ENCODE assay signal across 12 cellular contexts in the genomic region with DNA sequence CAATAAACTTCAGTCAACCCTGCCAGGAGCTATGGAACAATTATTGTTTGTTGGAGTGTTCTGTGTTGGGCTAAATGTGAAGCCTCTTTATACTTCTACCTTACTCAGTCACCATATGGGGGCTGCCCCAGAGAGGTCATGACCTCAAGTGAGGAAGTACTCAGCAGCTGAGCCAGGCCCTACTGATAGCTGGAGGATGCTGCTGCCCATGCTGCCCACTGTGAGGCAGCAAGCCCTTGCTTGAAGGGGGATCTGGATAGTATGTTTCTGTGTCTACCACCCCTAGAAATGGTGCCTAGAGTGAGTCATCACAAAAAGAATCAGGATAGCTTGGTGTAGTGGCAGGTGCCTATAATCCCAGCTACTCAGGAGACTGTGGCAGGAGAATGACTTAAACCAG. TPM values are rescaled to one million over a fixed set of nuclear protein-coding genes. Genes with fewer than 3 reads are reported as not detected.
DNase-seq lines count a peak whose midpoint lies in the region; ATAC-seq lines count a peak whose summit lies in the region.
"Had no signal": no experiment of that assay in that cellular context is flagged by ENCODE, and none has a peak within 500 bp of the region (broad histone marks: within the 10 kb centered on the region; RNA-seq: fewer than 3 reads in every experiment).

No MANE protein-coding gene starts in this region.

- peak overlapping the region; percentile 2 for H3K27ac ChIP-seq in naive thymus-derived CD4-positive, alpha-beta T cell (ENCODE audit: low read depth, low read length)
- no peak overlapping the region for H3K27ac ChIP-seq in aorta (ENCODE audit: low read depth in 1 of 2, low read length in 2 of 2)
- H3K27ac ChIP-seq: right atrium auricular region had no signal

- in situ Hi-C loops in KBM-7 (cut with MboI; ENCODE audit: low pct_unique_long_range_greater_than_20kb, low sequenced_read_pairs), result no loop called here

- POLR2A ChIA-PET in naive thymus-derived CD4-positive, alpha-beta T cell (lab: Charles Lee), result interaction anchor here (0.7 to 1.2 kb wide), 2 partner anchors 11 to 1695 kb away, joined by 3 to 4 read pairs; no protein-coding TSS in a partner anchor

- H3K9me3 ChIP-seq in naive thymus-derived CD4-positive, alpha-beta T cell (ENCODE audit: control insufficient read depth in 2 of 3, low read length in 3 of 3), result no peaks in the 10 kb centered on the region
- H3K9me3 ChIP-seq in aorta (ENCODE audit: control insufficient read depth, low read length), result no peaks in the 10 kb centered on the region
- H3K9me3 ChIP-seq: right atrium auricular region had no signal

- H3K4me1 ChIP-seq in naive thymus-derived CD4-positive, alpha-beta T cell (ENCODE audit: control insufficient read depth in 2 of 2, insufficient read depth in 2 of 2, low read length in 2 of 2), result peaks cover 5% of the 10 kb centered on the region in 2 donors
- H3K4me1 ChIP-seq in aorta (ENCODE audit: control insufficient read depth in 1 of 2, insufficient read depth in 2 of 2, low read length in 2 of 2), result no peaks in the 10 kb centered on the region

- H3K4me3 ChIP-seq in naive thymus-derived CD4-positive, alpha-beta T cell (ENCODE audit: low read length), result no peak overlapping the region
- no peak overlapping the region for H3K4me3 ChIP-seq in aorta (ENCODE audit: low read length in 2 of 2)
- H3K4me3 ChIP-seq: right atrium auricular region had no signal

- CTCF ChIA-PET in naive thymus-derived CD4-positive, alpha-beta T cell (lab: Charles Lee), result interaction anchor here (0.7 to 0.8 kb wide), 2 partner anchors 16 to 621 kb away, joined by 3 read pairs; no protein-coding TSS in a partner anchor

- DNase-seq in KBM-7 (peak; percentile 21), aorta (no peak), iPS-NIHi11 (ENCODE audit: low spot score) (no peak), epidermal melanocyte (ENCODE audit: insufficient read length, low spot score) (no peak), T-helper 9 cell (no peak)
- DNase-seq in naive thymus-derived CD4-positive, alpha-beta T cell, result no peak
- DNase-seq: DND-41, NCI-H1930 had no signal

- H3K36me3 Mint-ChIP-seq in naive thymus-derived CD4-positive, alpha-beta T cell, result peaks cover 0 to 5% (median 0%) of the 10 kb centered on the region in 5 donors

- H3K9me3 Mint-ChIP-seq in naive thymus-derived CD4-positive, alpha-beta T cell, result peaks cover 0 to 2% (median 0%) of the 10 kb centered on the region in 11 donors

- H3K27ac Mint-ChIP-seq in naive thymus-derived CD4-positive, alpha-beta T cell, result peak overlapping the region in 7 of 9 donors; percentile 7 to 53 (median 28)

- no peak overlapping the region for H3K4me3 Mint-ChIP-seq in naive thymus-derived CD4-positive, alpha-beta T cell

- H3K36me3 ChIP-seq in naive thymus-derived CD4-positive, alpha-beta T cell (ENCODE audit: control insufficient read depth in 2 of 3, insufficient read depth in 3 of 3, low read length in 3 of 3), result no peaks in the 10 kb centered on the region
- H3K36me3 ChIP-seq in aorta (ENCODE audit: control insufficient read depth in 1 of 2, insufficient read depth in 2 of 2, low read length in 1 of 2), result no peaks in the 10 kb centered on the region
- H3K36me3 ChIP-seq: right atrium auricular region had no signal

- no peaks in the 10 kb centered on the region for H3K27me3 ChIP-seq in naive thymus-derived CD4-positive, alpha-beta T cell (ENCODE audit: control insufficient read depth in 2 of 2, insufficient read depth in 2 of 2, low read length in 2 of 2)
- H3K27me3 ChIP-seq in aorta (ENCODE audit: control insufficient read depth in 1 of 2, insufficient read depth in 2 of 2, low read length in 1 of 2), result no peaks in the 10 kb centered on the region
- H3K27me3 ChIP-seq: right atrium auricular region had no signal

- H3K4me1 Mint-ChIP-seq in naive thymus-derived CD4-positive, alpha-beta T cell, result peaks cover 6 to 33% (median 24%) of the 10 kb centered on the region in 7 donors

- H3K27me3 Mint-ChIP-seq in naive thymus-derived CD4-positive, alpha-beta T cell, result no peaks in the 10 kb centered on the region

- ATAC-seq in GM18520 (IDR thresholded peaks at IDR 0.05; ENCODE audit: unreplicated experiment) (peak; percentile 42), GM21717 (IDR thresholded peaks at IDR 0.05; ENCODE audit: unreplicated experiment) (peak; percentile 45), aorta (ENCODE audit: low FRiP score) (no peak)
- no peak for ATAC-seq in naive thymus-derived CD4-positive, alpha-beta T cell
- ATAC-seq: left lobe of liver had no signal

- intact Hi-C loops in naive thymus-derived CD4-positive, alpha-beta T cell (cut with micrococcal nuclease), result loop anchor here in 1 of 2 donors (10.0 kb wide), 1 partner anchor 844 kb away; no protein-coding TSS in a partner anchor
- intact Hi-C loops in aorta (cut with DNase I), result no loop called here

RNA-seq across cellular contexts. Expression of a gene that starts 4.5 kb away (rescaled TPM):
- 1,000 to 10,000 TPM; 1,072 to 1,652 (median 1,599) TPM for total RNA-seq in naive thymus-derived CD4-positive, alpha-beta T cell
- 1,000 to 10,000 TPM; 1,238 to 1,434 TPM for polyA plus RNA-seq in naive thymus-derived CD4-positive, alpha-beta T cell
- 100 to 1,000 TPM; 752 to 765 TPM for total RNA-seq in aorta
- polyA plus RNA-seq in aorta, result 1,000 to 10,000 TPM; 1,955 to 4,322 TPM

RNA-seq across cellular contexts. Expression of a gene that starts 14.0 kb away (rescaled TPM):
- total RNA-seq in naive thymus-derived CD4-positive, alpha-beta T cell, result 10 to 100 TPM; 31.9 to 68.2 (median 54.2) TPM
- polyA plus RNA-seq in naive thymus-derived CD4-positive, alpha-beta T cell, result 10 to 100 TPM; 10.5 to 16.3 TPM
- total RNA-seq in aorta, result 10 to 100 TPM; 15.3 to 18.5 TPM
- 1 to 10 TPM; 3.3 to 5.7 TPM for polyA plus RNA-seq in aorta

RNA-seq across cellular contexts. Expression of a gene that starts 33.4 kb away (rescaled TPM):
- total RNA-seq in naive thymus-derived CD4-positive, alpha-beta T cell, result 10 to 100 TPM in 3 of 5 experiments, 1 to 10 TPM in 2; 5.5 to 21.7 (median 10.9) TPM
- polyA plus RNA-seq in naive thymus-derived CD4-positive, alpha-beta T cell, result 1 to 10 TPM; 3.4 to 3.8 TPM
- 10 to 100 TPM in 1 of 2 donors, 1 to 10 TPM in 1; 9.0 to 11.9 TPM for total RNA-seq in aorta
- polyA plus RNA-seq in aorta, result 1 to 10 TPM; 1.6 to 2.4 TPM

Comparison
In these comparisons a context has a peak if more than half of its experiments do, and no peak if none do; other contexts are left out.
1. ATAC-seq: peak in GM18520 (single experiment) and GM21717 (single experiment); none in naive thymus-derived CD4-positive, alpha-beta T cell (single experiment) and aorta (single experiment).